In genomic region chr6:5541025-5541424, GRCh38 we compare ENCODE assay signal across 16 cellular contexts.
DNase-seq lines count a peak whose midpoint lies in the region; ATAC-seq, FAIRE-seq and TF ChIP-seq lines count a peak whose summit lies in the region.
"Had no signal": no experiment of that assay in that cellular context is flagged by ENCODE, and none has a peak within 500 bp of the region (broad histone marks: within the 10 kb centered on the region; RNA-seq: fewer than 3 reads in every experiment).

No MANE protein-coding gene starts in this region.

- dilution Hi-C loops in keratinocyte (cut with MboI; ENCODE audit: extremely low pct_ligation_motif_present, low sequenced_read_pairs) = no loop called here

- peaks cover 23% of the 10 kb centered on the region for H3K4me1 Mint-ChIP-seq in stimulated activated naive CD8-positive, alpha-beta T cell treated with anti-CD3 and anti-CD28 coated beads, Interleukin-15, amount 100 ng/mL, for 72 hours

- H3K4me3 ChIP-seq in RWPE2 (ENCODE audit: severe bottlenecking) = no peak overlapping the region
- H3K4me3 ChIP-seq in keratinocyte (ENCODE audit: control insufficient read depth in 2 of 3, extremely low read depth in 1 of 3, insufficient read depth in 2 of 3, low read depth in 1 of 3, low read length in 3 of 3) = no peak overlapping the region
- no peak overlapping the region for H3K4me3 ChIP-seq in stomach
- H3K4me3 ChIP-seq in osteoblast (ENCODE audit: insufficient read depth, low read length) = no peak overlapping the region
- H3K4me3 ChIP-seq: BLaER1 treated with 17β-estradiol and CSF1 and Interleukin-3, amounts not matched to agents 10 nM and 100 nM; HAP-1 had no signal

- no peaks in the 10 kb centered on the region for H3K9me3 Mint-ChIP-seq in stimulated activated naive CD8-positive, alpha-beta T cell treated with anti-CD3 and anti-CD28 coated beads, Interleukin-15, amount 100 ng/mL, for 72 hours
- H3K9me3 Mint-ChIP-seq: CD4-positive, CD25-positive, alpha-beta regulatory T cell; HFFc6 had no signal

- intact Hi-C loops in stomach (cut with DNase I; ENCODE audit: low total_unique reads) = no loop called here

- peaks cover 29% of the 10 kb centered on the region for H3K4me1 ChIP-seq in RWPE2 (ENCODE audit: insufficient read depth, poor library complexity, severe bottlenecking)
- peaks cover 14% of the 10 kb centered on the region for H3K4me1 ChIP-seq in keratinocyte (ENCODE audit: control insufficient read depth, extremely low read depth, insufficient read depth, low read length)
- peaks cover 0 to 19% (median 8%) of the 10 kb centered on the region in 4 donors for H3K4me1 ChIP-seq in stomach
- H3K4me1 ChIP-seq in osteoblast (ENCODE audit: insufficient read depth, low read length) = peaks cover 19% of the 10 kb centered on the region
- H3K4me1 ChIP-seq: HAP-1 had no signal

- no peaks in the 10 kb centered on the region for H3K27me3 ChIP-seq in RWPE2 (ENCODE audit: insufficient read depth, poor library complexity, severe bottlenecking)
- H3K27me3 ChIP-seq in keratinocyte (ENCODE audit: control insufficient read depth, extremely low read depth, insufficient read depth, low read length) = no peaks in the 10 kb centered on the region
- H3K27me3 ChIP-seq in stomach = no peaks in the 10 kb centered on the region
- H3K27me3 ChIP-seq in osteoblast (ENCODE audit: insufficient read depth, low read length) = no peaks in the 10 kb centered on the region
- H3K27me3 ChIP-seq: BLaER1 treated with 17β-estradiol and CSF1 and Interleukin-3, amounts not matched to agents 10 nM and 100 nM had no signal

- no peaks in the 10 kb centered on the region for H3K9me1 ChIP-seq in keratinocyte (ENCODE audit: control insufficient read depth, extremely low read depth, insufficient read depth, low read length)

- H2AFZ ChIP-seq in keratinocyte (ENCODE audit: control insufficient read depth, low read length) (no peak overlapping the region), osteoblast (ENCODE audit: low read length) (no peak overlapping the region)

- no peaks in the 10 kb centered on the region for H4K20me1 ChIP-seq in keratinocyte (ENCODE audit: control insufficient read depth, extremely low read depth, insufficient read depth, low read length)
- H4K20me1 ChIP-seq in osteoblast (ENCODE audit: insufficient read depth, low read length) = no peaks in the 10 kb centered on the region
- H4K20me1 ChIP-seq: BLaER1 treated with 17β-estradiol and CSF1 and Interleukin-3, amounts not matched to agents 10 nM and 100 nM had no signal

- TF ChIP-seq POLR2A in stomach (IDR thresholded peaks at IDR 0.05) = no peak

- H3K79me2 ChIP-seq in keratinocyte (ENCODE audit: control insufficient read depth, insufficient read depth, low read length) (no peaks in the 10 kb centered on the region), osteoblast (ENCODE audit: insufficient read depth, low read length) (no peaks in the 10 kb centered on the region)

- ATAC-seq in stimulated activated naive CD8-positive, alpha-beta T cell treated with anti-CD3 and anti-CD28 coated beads, Interleukin-15, amount 100 ng/mL, for 72 hours = peak; percentile 48
- ATAC-seq in stimulated activated naive CD8-positive, alpha-beta T cell treated with anti-CD3 and anti-CD28 coated beads, Interleukin-15, Interleukin-2, amounts not matched to agents 100 U/mL and 50 U/mL, for 24 hours = no peak
- ATAC-seq in RWPE2 (ENCODE audit: low read depth) (no peak), HG02678 (IDR thresholded peaks at IDR 0.05; ENCODE audit: unreplicated experiment) (no peak)

- H3K27me3 Mint-ChIP-seq in stimulated activated naive CD8-positive, alpha-beta T cell treated with anti-CD3 and anti-CD28 coated beads, Interleukin-15, amount 100 ng/mL, for 72 hours = no peaks in the 10 kb centered on the region
- H3K27me3 Mint-ChIP-seq: CD4-positive, CD25-positive, alpha-beta regulatory T cell had no signal

- TF ChIP-seq EP300 in stomach (IDR thresholded peaks at IDR 0.05) = no peak

- H3K9ac ChIP-seq in keratinocyte (ENCODE audit: control insufficient read depth, extremely low read depth, insufficient read depth, low read length) = no peak overlapping the region
- H3K9ac ChIP-seq: BLaER1 treated with 17β-estradiol and CSF1 and Interleukin-3, amounts not matched to agents 10 nM and 100 nM had no signal

- H3K9me3 ChIP-seq in RWPE2 (ENCODE audit: severe bottlenecking) (no peaks in the 10 kb centered on the region), keratinocyte (ENCODE audit: control insufficient read depth, low read depth, low read length) (peaks cover 6% of the 10 kb centered on the region), stomach (no peaks in the 10 kb centered on the region), osteoblast (ENCODE audit: low read depth, low read length) (no peaks in the 10 kb centered on the region)
- H3K9me3 ChIP-seq: HAP-1 had no signal

- FAIRE-seq in keratinocyte (lab: Jason Lieb, UNC) = no peak

- TF ChIP-seq CTCF in RWPE2 (IDR thresholded peaks at IDR 0.05; ENCODE audit: poor library complexity, severe bottlenecking) (no peak), keratinocyte (optimal IDR thresholded peaks at IDR 0.05 in 1 of 3, IDR thresholded peaks at IDR 0.05 in 1 of 3, conservative IDR thresholded peaks at IDR 0.05 in 1 of 3; ENCODE audit: extremely low read depth in 1 of 3, insufficient read depth in 2 of 3, low read length in 3 of 3) (no peak), stomach (IDR thresholded peaks at IDR 0.05) (no peak), osteoblast (IDR thresholded peaks at IDR 0.05; ENCODE audit: extremely low read depth, low read depth, low read length) (no peak)

- H3K36me3 ChIP-seq in RWPE2 (ENCODE audit: low read depth) (no peaks in the 10 kb centered on the region), keratinocyte (ENCODE audit: control insufficient read depth in 2 of 2, extremely low read depth in 1 of 2, insufficient read depth in 2 of 2, low read length in 2 of 2) (no peaks in the 10 kb centered on the region), stomach (peaks cover 0 to 13% (median 5%) of the 10 kb centered on the region in 4 donors), osteoblast (ENCODE audit: insufficient read depth, low read length) (no peaks in the 10 kb centered on the region)
- H3K36me3 ChIP-seq: HAP-1 had no signal

- H3K27ac Mint-ChIP-seq in stimulated activated naive CD8-positive, alpha-beta T cell treated with anti-CD3 and anti-CD28 coated beads, Interleukin-15, amount 100 ng/mL, for 72 hours = no peak overlapping the region
- H3K27ac Mint-ChIP-seq: CD4-positive, CD25-positive, alpha-beta regulatory T cell; HFFc6 had no signal

- no peak overlapping the region for H3K4me3 Mint-ChIP-seq in stimulated activated naive CD8-positive, alpha-beta T cell treated with anti-CD3 and anti-CD28 coated beads, Interleukin-15, amount 100 ng/mL, for 72 hours
- H3K4me3 Mint-ChIP-seq: CD4-positive, CD25-positive, alpha-beta regulatory T cell; HFFc6 had no signal

- H3K27ac ChIP-seq in RWPE2 (ENCODE audit: poor library complexity, severe bottlenecking) = peak overlapping the region; percentile 65
- peak overlapping the region; percentile 82 for H3K27ac ChIP-seq in keratinocyte (ENCODE audit: control insufficient read depth, insufficient read depth, low read length)
- peak overlapping the region in 3 of 5 donors; percentile 31 to 39 (median 34) for H3K27ac ChIP-seq in stomach
- no peak overlapping the region for H3K27ac ChIP-seq in osteoblast (ENCODE audit: low read depth, low read length)
- H3K27ac ChIP-seq: 22Rv1; BLaER1 treated with 17β-estradiol and CSF1 and Interleukin-3, amounts not matched to agents 10 nM and 100 nM had no signal

- no peak for DNase-seq in stimulated activated naive CD8-positive, alpha-beta T cell treated with anti-CD3 and anti-CD28 coated beads, Interleukin-15, amount 100 ng/mL, for 72 hours
- no peak for DNase-seq in stimulated activated naive CD8-positive, alpha-beta T cell treated with anti-CD3 and anti-CD28 coated beads, Interleukin-15, Interleukin-2, amounts not matched to agents 100 U/mL and 50 U/mL, for 24 hours
- no peak for DNase-seq in RWPE2 (ENCODE audit: low spot score)
- DNase-seq in keratinocyte (ENCODE audit: low read depth, low spot score) = no peak
- no peak for DNase-seq in stomach
- DNase-seq in NCI-H1436 treated with DMSO at 0.1 percent for 48 hours (lab: John Stamatoyannopoulos, UW) = no peak
- no peak for DNase-seq in osteoblast (ENCODE audit: insufficient read length, low spot score, missing footprints)
- DNase-seq: Calu3; CD4-positive, CD25-positive, alpha-beta regulatory T cell; DMS 273 treated with DMSO at 0.1 percent for 48 hours; GOT3; HFFc6 had no signal

- 66 to 80% (median 74%) methylated on average over 3 of the region's 3 CpGs for WGBS in stomach, 5 donors

- H3K4me2 ChIP-seq in keratinocyte (ENCODE audit: control insufficient read depth, extremely low read depth, insufficient read depth, low read depth, low read length) = no peak overlapping the region
- no peak overlapping the region for H3K4me2 ChIP-seq in osteoblast (ENCODE audit: insufficient read depth, low read length)
- H3K4me2 ChIP-seq: BLaER1 treated with 17β-estradiol and CSF1 and Interleukin-3, amounts not matched to agents 10 nM and 100 nM had no signal
